In genomic region chr10:14106828-14107227, GRCh38 we compare ENCODE assay signal across 4 cellular contexts.
TF ChIP-seq lines count a peak whose summit lies in the region.

No MANE protein-coding gene starts in this region.

TF ChIP-seq in SK-N-SH treated with all-trans-retinoic acid at 6 μM for 48 hours, 23 proteins besides CTCF, POLR2A, EP300 and RAD21 (continued from another document):
- TF ChIP-seq CSDC2 (CRISPR knock-in tag; IDR thresholded peaks at IDR 0.05) (no peak), ZNF8 (CRISPR knock-in tag; IDR thresholded peaks at IDR 0.05) (0 out of 2 replicates have a peak, but pooled peaks have one; percentile 25), ZFP30 (CRISPR knock-in tag; IDR thresholded peaks at IDR 0.05) (no peak), ESRRG (CRISPR knock-in tag; IDR thresholded peaks at IDR 0.05) (no peak), GLIS3 (CRISPR knock-in tag; IDR thresholded peaks at IDR 0.05) (no peak)
- TF ChIP-seq, protein P1, sequence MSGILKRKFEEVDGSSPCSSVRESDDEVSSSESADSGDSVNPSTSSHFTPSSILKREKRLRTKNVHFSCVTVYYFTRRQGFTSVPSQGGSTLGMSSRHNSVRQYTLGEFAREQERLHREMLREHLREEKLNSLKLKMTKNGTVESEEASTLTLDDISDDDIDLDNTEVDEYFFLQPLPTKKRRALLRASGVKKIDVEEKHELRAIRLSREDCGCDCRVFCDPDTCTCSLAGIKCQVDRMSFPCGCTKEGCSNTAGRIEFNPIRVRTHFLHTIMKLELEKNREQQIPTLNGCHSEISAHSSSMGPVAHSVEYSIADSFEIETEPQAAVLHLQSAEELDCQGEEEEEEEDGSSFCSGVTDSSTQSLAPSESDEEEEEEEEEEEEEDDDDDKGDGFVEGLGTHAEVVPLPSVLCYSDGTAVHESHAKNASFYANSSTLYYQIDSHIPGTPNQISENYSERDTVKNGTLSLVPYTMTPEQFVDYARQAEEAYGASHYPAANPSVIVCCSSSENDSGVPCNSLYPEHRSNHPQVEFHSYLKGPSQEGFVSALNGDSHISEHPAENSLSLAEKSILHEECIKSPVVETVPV (CRISPR knock-in tag; IDR thresholded peaks at IDR 0.05): no peak

TF ChIP-seq in SK-N-SH, 30 proteins besides CTCF, POLR2A, EP300 and RAD21 (continued from another document):
- TF ChIP-seq, protein P2, sequence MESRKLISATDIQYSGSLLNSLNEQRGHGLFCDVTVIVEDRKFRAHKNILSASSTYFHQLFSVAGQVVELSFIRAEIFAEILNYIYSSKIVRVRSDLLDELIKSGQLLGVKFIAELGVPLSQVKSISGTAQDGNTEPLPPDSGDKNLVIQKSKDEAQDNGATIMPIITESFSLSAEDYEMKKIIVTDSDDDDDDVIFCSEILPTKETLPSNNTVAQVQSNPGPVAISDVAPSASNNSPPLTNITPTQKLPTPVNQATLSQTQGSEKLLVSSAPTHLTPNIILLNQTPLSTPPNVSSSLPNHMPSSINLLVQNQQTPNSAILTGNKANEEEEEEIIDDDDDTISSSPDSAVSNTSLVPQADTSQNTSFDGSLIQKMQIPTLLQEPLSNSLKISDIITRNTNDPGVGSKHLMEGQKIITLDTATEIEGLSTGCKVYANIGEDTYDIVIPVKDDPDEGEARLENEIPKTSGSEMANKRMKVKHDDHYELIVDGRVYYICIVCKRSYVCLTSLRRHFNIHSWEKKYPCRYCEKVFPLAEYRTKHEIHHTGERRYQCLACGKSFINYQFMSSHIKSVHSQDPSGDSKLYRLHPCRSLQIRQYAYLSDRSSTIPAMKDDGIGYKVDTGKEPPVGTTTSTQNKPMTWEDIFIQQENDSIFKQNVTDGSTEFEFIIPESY (IDR thresholded peaks at IDR 0.05; ENCODE audit: borderline replicate concordance, low read depth): no peak
- TF ChIP-seq, protein P3, sequence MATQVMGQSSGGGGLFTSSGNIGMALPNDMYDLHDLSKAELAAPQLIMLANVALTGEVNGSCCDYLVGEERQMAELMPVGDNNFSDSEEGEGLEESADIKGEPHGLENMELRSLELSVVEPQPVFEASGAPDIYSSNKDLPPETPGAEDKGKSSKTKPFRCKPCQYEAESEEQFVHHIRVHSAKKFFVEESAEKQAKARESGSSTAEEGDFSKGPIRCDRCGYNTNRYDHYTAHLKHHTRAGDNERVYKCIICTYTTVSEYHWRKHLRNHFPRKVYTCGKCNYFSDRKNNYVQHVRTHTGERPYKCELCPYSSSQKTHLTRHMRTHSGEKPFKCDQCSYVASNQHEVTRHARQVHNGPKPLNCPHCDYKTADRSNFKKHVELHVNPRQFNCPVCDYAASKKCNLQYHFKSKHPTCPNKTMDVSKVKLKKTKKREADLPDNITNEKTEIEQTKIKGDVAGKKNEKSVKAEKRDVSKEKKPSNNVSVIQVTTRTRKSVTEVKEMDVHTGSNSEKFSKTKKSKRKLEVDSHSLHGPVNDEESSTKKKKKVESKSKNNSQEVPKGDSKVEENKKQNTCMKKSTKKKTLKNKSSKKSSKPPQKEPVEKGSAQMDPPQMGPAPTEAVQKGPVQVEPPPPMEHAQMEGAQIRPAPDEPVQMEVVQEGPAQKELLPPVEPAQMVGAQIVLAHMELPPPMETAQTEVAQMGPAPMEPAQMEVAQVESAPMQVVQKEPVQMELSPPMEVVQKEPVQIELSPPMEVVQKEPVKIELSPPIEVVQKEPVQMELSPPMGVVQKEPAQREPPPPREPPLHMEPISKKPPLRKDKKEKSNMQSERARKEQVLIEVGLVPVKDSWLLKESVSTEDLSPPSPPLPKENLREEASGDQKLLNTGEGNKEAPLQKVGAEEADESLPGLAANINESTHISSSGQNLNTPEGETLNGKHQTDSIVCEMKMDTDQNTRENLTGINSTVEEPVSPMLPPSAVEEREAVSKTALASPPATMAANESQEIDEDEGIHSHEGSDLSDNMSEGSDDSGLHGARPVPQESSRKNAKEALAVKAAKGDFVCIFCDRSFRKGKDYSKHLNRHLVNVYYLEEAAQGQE (IDR thresholded peaks at IDR 0.05; ENCODE audit: low read depth, low read length): no peak
- no peak for TF ChIP-seq FOXJ3 (CRISPR knock-in tag; IDR thresholded peaks at IDR 0.05)
- TF ChIP-seq, protein P4, sequence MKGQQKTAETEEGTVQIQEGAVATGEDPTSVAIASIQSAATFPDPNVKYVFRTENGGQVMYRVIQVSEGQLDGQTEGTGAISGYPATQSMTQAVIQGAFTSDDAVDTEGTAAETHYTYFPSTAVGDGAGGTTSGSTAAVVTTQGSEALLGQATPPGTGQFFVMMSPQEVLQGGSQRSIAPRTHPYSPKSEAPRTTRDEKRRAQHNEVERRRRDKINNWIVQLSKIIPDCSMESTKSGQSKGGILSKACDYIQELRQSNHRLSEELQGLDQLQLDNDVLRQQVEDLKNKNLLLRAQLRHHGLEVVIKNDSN (IDR thresholded peaks at IDR 0.05; ENCODE audit: borderline replicate concordance, low read depth): no peak
- no peak for TF ChIP-seq GATA2 (CRISPR knock-in tag; IDR thresholded peaks at IDR 0.05)

TF ChIP-seq in HEK293, 187 proteins besides CTCF, POLR2A, EP300 and RAD21 (continued from another document):
- TF ChIP-seq, protein P5, sequence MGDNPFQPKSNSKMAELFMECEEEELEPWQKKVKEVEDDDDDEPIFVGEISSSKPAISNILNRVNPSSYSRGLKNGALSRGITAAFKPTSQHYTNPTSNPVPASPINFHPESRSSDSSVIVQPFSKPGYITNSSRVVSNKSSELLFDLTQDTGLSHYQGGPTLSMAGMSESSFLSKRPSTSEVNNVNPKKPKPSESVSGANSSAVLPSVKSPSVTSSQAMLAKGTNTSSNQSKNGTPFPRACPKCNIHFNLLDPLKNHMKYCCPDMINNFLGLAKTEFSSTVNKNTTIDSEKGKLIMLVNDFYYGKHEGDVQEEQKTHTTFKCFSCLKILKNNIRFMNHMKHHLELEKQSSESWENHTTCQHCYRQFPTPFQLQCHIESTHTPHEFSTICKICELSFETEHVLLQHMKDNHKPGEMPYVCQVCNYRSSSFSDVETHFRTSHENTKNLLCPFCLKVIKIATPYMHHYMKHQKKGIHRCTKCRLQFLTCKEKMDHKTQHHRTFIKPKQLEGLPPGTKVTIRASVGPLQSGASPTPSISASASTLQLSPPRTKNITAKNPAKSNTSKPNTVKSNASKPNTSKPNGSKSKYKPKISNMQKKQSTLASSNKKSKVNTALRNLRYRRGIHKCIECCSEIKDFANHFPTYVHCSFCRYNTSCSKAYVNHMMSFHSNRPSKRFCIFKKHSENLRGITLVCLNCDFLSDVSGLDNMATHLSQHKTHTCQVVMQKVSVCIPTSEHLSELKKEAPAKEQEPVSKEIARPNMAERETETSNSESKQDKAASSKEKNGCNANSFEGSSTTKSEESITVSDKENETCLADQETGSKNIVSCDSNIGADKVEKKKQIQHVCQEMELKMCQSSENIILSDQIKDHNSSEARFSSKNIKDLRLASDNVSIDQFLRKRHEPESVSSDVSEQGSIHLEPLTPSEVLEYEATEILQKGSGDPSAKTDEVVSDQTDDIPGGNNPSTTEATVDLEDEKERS (tag by site-specific recombination; IDR thresholded peaks at IDR 0.05): 0 out of 2 replicates have a peak, but pooled peaks have one; percentile 40
- peak; percentile 67; the same call in 1 of the 2 replicates for TF ChIP-seq ZNF580 (tag by site-specific recombination; IDR thresholded peaks at IDR 0.05)

TF ChIP-seq in H1, 55 proteins besides CTCF, POLR2A, EP300 and RAD21 (continued from another document):
- TF ChIP-seq KDM1A (IDR thresholded peaks at IDR 0.05; ENCODE audit: borderline replicate concordance, low read length) (peak; percentile 66), FOSL1 (IDR thresholded peaks at IDR 0.05; ENCODE audit: insufficient read depth, low read depth, low read length) (no peak), TAF7 (optimal IDR thresholded peaks at IDR 0.05; ENCODE audit: borderline replicate concordance, low read depth, low read length) (no peak)
